Comparison of ENCODE assay signal across 11 cellular contexts in genomic region chr17:41772218-41772585, GRCh38. TPM values are rescaled to one million over a fixed set of nuclear protein-coding genes. Genes with fewer than 3 reads are reported as not detected.
A peak's percentile ranks its signal among the peaks of the same experiment; 100 is the strongest.
DNase-seq lines count a peak whose midpoint lies in the region; ATAC-seq and TF ChIP-seq lines count a peak whose summit lies in the region.
"Had no signal": no experiment of that assay in that cellular context is flagged by ENCODE, and none has a peak within 500 bp of the region (broad histone marks: within the 10 kb centered on the region; RNA-seq: fewer than 3 reads in every experiment).

No MANE protein-coding gene starts in this region.

- ATAC-seq in lower lobe of right lung: peak; percentile 84 to 85
- ATAC-seq in GM21447 (IDR thresholded peaks at IDR 0.05; ENCODE audit: unreplicated experiment): no peak
- no peak for ATAC-seq in omental fat pad (ENCODE audit: low FRiP score)
- ATAC-seq: sciatic nerve had no signal

- H3K36me3 ChIP-seq in lower lobe of right lung: peaks cover 50% of the 10 kb centered on the region

- H3K27me3 Mint-ChIP-seq in osteocyte (ENCODE audit: unreplicated experiment): no peaks in the 10 kb centered on the region

- H3K27ac ChIP-seq in 22Rv1: peak overlapping the region; percentile 78
- H3K27ac ChIP-seq in lower lobe of right lung: peak overlapping the region; percentile 46

- H3K9me3 ChIP-seq in lower lobe of right lung: no peaks in the 10 kb centered on the region
- H3K9me3 ChIP-seq: HAP-1 had no signal

- peaks cover 43% of the 10 kb centered on the region for H3K4me1 Mint-ChIP-seq in osteocyte (ENCODE audit: unreplicated experiment)

- TF ChIP-seq CTCF in 22Rv1 (IDR thresholded peaks at IDR 0.05): no peak
- TF ChIP-seq CTCF in lower lobe of right lung (IDR thresholded peaks at IDR 0.05): no peak
- no peak for TF ChIP-seq CTCF in omental fat pad (IDR thresholded peaks at IDR 0.05)
- no peak for TF ChIP-seq CTCF in osteocyte (IDR thresholded peaks at IDR 0.05)

- H3K36me3 Mint-ChIP-seq in osteocyte (ENCODE audit: unreplicated experiment): peaks cover 29% of the 10 kb centered on the region

- H3K27ac Mint-ChIP-seq in osteocyte (ENCODE audit: unreplicated experiment): no peak overlapping the region

- no peaks in the 10 kb centered on the region for H3K9me3 Mint-ChIP-seq in osteocyte (ENCODE audit: unreplicated experiment)

- no peaks in the 10 kb centered on the region for H3K27me3 ChIP-seq in lower lobe of right lung (ENCODE audit: low read depth)

- DNase-seq in HPDE6-E6E7 (ENCODE audit: extremely low spot score) (peak; percentile 80), T47D (ENCODE audit: low read depth in 1 of 2, low spot score in 1 of 2) (peak; percentile 96), lower lobe of right lung (peak; percentile 85), omental fat pad (ENCODE audit: low spot score) (no peak), anterior cingulate cortex (lab: John Stamatoyannopoulos, UW) (no peak), osteocyte (ENCODE audit: extremely low spot score, unreplicated experiment) (no peak)
- DNase-seq: erythroblast had no signal

- H3K4me3 ChIP-seq in lower lobe of right lung: no peak overlapping the region
- H3K4me3 ChIP-seq: HAP-1 had no signal

- intact Hi-C loops in lower lobe of right lung (cut with DNase I): no loop called here

- H3K4me3 Mint-ChIP-seq in osteocyte (ENCODE audit: unreplicated experiment): no peak overlapping the region

- H3K4me1 ChIP-seq in lower lobe of right lung: peaks cover 57% of the 10 kb centered on the region

- in situ Hi-C loops in T47D (cut with HindIII; ENCODE audit: low pct_unique_long_range_greater_than_20kb, low sequenced_read_pairs): no loop called here

RNA-seq across cellular contexts. Expression of gene JUP, which starts 14.3 kb away (rescaled TPM):
- total RNA-seq in lower lobe of right lung: 92.5 TPM
- total RNA-seq in omental fat pad: 10 to 100 TPM; 34.8 to 84.5 (median 39.0) TPM
- 79.8 and 92.6 TPM in 2 replicates for total RNA-seq in osteocyte

RNA-seq across cellular contexts. Expression of gene HAP1, which starts 37.8 kb away (rescaled TPM):
- total RNA-seq in lower lobe of right lung (0.62 TPM), omental fat pad (1 to 10 TPM in 1 of 4 donors, under 1 TPM in 1, not detected in 2; 0.47 to 1.1 TPM), osteocyte (0.11 and 0.24 TPM in 2 replicates)

RNA-seq across cellular contexts. Expression of gene P3H4, which starts 39.5 kb away (rescaled TPM):
- total RNA-seq in lower lobe of right lung: 9.2 TPM
- total RNA-seq in omental fat pad: 10 to 100 TPM in 2 of 4 donors, 1 to 10 TPM in 2; 6.6 to 15.6 (median 10.0) TPM
- 67.8 and 72.8 TPM in 2 replicates for total RNA-seq in osteocyte

RNA-seq across cellular contexts. Expression of gene FKBP10, which starts 40.6 kb away (rescaled TPM):
- total RNA-seq in lower lobe of right lung (27.4 TPM), omental fat pad (10 to 100 TPM; 30.5 to 53.1 (median 42.3) TPM), osteocyte (408 and 426 TPM in 2 replicates)

Comparison
In these comparisons a context has a peak if more than half of its experiments do, and no peak if none do; other contexts are left out.
1. DNase-seq: peak in HPDE6-E6E7 (single experiment), T47D (2 of 2) and lower lobe of right lung (single experiment); none in omental fat pad (single experiment), anterior cingulate cortex (0 of 58) and osteocyte (single experiment).
2. ATAC-seq: peak in lower lobe of right lung (2 of 2); none in GM21447 (single experiment) and omental fat pad (single experiment).